ENCODE assay signal across 2 cellular contexts in the genomic region with DNA sequence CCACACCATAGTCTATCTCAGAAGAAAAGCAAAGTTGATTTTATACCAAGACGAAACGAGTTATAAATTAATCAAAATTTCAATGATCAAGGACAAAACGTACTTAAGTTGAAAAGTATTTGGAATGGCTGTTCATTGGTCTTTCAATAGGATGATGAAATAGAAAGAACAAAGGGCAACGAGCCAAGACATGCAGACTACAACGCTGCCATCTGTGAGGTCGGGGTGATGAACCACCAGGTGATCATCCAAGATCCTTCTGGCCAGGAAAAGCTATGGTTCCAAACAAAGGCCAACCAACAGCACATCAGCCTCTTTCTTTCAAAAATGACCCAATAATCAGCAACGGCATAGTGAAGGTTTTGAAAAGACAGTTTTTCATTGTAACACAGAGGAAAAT.
A peak's percentile ranks its signal among the peaks of the same experiment; 100 is the strongest.
TF ChIP-seq lines count a peak whose summit lies in the region.

No MANE protein-coding gene starts in this region.

TF ChIP-seq in K562, 482 proteins besides CTCF, POLR2A, EP300 and RAD21 (continues in another document):
- TF ChIP-seq KLF13 (tag; IDR thresholded peaks at IDR 0.05; ENCODE audit: borderline replicate concordance, low read depth) (no peak), GATAD2B (IDR thresholded peaks at IDR 0.05; ENCODE audit: borderline replicate concordance) (no peak), ATF7 (IDR thresholded peaks at IDR 0.05) (peak; percentile 30; the same call in 1 of the 2 replicates), ARID1B (IDR thresholded peaks at IDR 0.05) (peak; percentile 43; the same call in 1 of the 2 replicates), SOX6 (IDR thresholded peaks at IDR 0.05) (0 out of 2 replicates have a peak, but pooled peaks have one; percentile 17), PHTF2 (CRISPR knock-in tag; IDR thresholded peaks at IDR 0.05) (no peak), SMC3 (conservative IDR thresholded peaks at IDR 0.05; ENCODE audit: insufficient read depth, low read depth, low read length) (no peak), SMAD3 (CRISPR knock-in tag; conservative IDR thresholded peaks at IDR 0.05) (no peak), KHSRP (IDR thresholded peaks at IDR 0.05) (no peak), EWSR1 (IDR thresholded peaks at IDR 0.05; ENCODE audit: borderline replicate concordance, low read depth, partially characterized antibody) (no peak), CBX3 (IDR thresholded peaks at IDR 0.05; ENCODE audit: borderline replicate concordance in 1 of 2, low read length in 2 of 2) (0 out of 3 replicates have a peak, but pooled peaks of 1 of the 2 experiments have one; percentile 9), SNIP1 (IDR thresholded peaks at IDR 0.05; ENCODE audit: low read depth) (no peak)
- TF ChIP-seq, protein P1, sequence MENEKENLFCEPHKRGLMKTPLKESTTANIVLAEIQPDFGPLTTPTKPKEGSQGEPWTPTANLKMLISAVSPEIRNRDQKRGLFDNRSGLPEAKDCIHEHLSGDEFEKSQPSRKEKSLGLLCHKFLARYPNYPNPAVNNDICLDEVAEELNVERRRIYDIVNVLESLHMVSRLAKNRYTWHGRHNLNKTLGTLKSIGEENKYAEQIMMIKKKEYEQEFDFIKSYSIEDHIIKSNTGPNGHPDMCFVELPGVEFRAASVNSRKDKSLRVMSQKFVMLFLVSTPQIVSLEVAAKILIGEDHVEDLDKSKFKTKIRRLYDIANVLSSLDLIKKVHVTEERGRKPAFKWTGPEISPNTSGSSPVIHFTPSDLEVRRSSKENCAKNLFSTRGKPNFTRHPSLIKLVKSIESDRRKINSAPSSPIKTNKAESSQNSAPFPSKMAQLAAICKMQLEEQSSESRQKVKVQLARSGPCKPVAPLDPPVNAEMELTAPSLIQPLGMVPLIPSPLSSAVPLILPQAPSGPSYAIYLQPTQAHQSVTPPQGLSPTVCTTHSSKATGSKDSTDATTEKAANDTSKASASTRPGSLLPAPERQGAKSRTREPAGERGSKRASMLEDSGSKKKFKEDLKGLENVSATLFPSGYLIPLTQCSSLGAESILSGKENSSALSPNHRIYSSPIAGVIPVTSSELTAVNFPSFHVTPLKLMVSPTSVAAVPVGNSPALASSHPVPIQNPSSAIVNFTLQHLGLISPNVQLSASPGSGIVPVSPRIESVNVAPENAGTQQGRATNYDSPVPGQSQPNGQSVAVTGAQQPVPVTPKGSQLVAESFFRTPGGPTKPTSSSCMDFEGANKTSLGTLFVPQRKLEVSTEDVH (IDR thresholded peaks at IDR 0.05; ENCODE audit: low read depth, partially characterized antibody): no peak
- TF ChIP-seq, protein P2, sequence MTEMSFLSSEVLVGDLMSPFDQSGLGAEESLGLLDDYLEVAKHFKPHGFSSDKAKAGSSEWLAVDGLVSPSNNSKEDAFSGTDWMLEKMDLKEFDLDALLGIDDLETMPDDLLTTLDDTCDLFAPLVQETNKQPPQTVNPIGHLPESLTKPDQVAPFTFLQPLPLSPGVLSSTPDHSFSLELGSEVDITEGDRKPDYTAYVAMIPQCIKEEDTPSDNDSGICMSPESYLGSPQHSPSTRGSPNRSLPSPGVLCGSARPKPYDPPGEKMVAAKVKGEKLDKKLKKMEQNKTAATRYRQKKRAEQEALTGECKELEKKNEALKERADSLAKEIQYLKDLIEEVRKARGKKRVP (CRISPR knock-in tag; IDR thresholded peaks at IDR 0.05): peak; percentile 64; the same call in 1 of the 2 replicates
- TF ChIP-seq, protein P3, sequence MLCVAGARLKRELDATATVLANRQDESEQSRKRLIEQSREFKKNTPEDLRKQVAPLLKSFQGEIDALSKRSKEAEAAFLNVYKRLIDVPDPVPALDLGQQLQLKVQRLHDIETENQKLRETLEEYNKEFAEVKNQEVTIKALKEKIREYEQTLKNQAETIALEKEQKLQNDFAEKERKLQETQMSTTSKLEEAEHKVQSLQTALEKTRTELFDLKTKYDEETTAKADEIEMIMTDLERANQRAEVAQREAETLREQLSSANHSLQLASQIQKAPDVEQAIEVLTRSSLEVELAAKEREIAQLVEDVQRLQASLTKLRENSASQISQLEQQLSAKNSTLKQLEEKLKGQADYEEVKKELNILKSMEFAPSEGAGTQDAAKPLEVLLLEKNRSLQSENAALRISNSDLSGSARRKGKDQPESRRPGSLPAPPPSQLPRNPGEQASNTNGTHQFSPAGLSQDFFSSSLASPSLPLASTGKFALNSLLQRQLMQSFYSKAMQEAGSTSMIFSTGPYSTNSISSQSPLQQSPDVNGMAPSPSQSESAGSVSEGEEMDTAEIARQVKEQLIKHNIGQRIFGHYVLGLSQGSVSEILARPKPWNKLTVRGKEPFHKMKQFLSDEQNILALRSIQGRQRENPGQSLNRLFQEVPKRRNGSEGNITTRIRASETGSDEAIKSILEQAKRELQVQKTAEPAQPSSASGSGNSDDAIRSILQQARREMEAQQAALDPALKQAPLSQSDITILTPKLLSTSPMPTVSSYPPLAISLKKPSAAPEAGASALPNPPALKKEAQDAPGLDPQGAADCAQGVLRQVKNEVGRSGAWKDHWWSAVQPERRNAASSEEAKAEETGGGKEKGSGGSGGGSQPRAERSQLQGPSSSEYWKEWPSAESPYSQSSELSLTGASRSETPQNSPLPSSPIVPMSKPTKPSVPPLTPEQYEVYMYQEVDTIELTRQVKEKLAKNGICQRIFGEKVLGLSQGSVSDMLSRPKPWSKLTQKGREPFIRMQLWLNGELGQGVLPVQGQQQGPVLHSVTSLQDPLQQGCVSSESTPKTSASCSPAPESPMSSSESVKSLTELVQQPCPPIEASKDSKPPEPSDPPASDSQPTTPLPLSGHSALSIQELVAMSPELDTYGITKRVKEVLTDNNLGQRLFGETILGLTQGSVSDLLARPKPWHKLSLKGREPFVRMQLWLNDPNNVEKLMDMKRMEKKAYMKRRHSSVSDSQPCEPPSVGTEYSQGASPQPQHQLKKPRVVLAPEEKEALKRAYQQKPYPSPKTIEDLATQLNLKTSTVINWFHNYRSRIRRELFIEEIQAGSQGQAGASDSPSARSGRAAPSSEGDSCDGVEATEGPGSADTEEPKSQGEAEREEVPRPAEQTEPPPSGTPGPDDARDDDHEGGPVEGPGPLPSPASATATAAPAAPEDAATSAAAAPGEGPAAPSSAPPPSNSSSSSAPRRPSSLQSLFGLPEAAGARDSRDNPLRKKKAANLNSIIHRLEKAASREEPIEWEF (CRISPR knock-in tag; IDR thresholded peaks at IDR 0.05): no peak
- TF ChIP-seq, protein P4, sequence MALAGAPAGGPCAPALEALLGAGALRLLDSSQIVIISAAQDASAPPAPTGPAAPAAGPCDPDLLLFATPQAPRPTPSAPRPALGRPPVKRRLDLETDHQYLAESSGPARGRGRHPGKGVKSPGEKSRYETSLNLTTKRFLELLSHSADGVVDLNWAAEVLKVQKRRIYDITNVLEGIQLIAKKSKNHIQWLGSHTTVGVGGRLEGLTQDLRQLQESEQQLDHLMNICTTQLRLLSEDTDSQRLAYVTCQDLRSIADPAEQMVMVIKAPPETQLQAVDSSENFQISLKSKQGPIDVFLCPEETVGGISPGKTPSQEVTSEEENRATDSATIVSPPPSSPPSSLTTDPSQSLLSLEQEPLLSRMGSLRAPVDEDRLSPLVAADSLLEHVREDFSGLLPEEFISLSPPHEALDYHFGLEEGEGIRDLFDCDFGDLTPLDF (CRISPR knock-in tag; IDR thresholded peaks at IDR 0.05): no peak

TF ChIP-seq in HepG2, 621 proteins besides CTCF, POLR2A, EP300 and RAD21:
- TF ChIP-seq ZNF607 (CRISPR knock-in tag; IDR thresholded peaks at IDR 0.05; ENCODE audit: borderline replicate concordance) (no peak), ZSCAN25 (CRISPR knock-in tag; IDR thresholded peaks at IDR 0.05) (no peak), CEBPB (IDR thresholded peaks at IDR 0.05; ENCODE audit: borderline replicate concordance, low read depth, low read length) (0 out of 2 replicates have a peak, but pooled peaks have one; percentile 2), ZNF367 (CRISPR knock-in tag; IDR thresholded peaks at IDR 0.05; ENCODE audit: borderline replicate concordance) (no peak), SP1 (IDR thresholded peaks at IDR 0.05) (no peak), SP1 (CRISPR knock-in tag; IDR thresholded peaks at IDR 0.05) (no peak), ZNF598 (CRISPR knock-in tag; IDR thresholded peaks at IDR 0.05; ENCODE audit: borderline replicate concordance) (no peak), ZNF260 (CRISPR knock-in tag; IDR thresholded peaks at IDR 0.05; ENCODE audit: borderline replicate concordance, low read depth) (no peak), MAFF (IDR thresholded peaks at IDR 0.05; ENCODE audit: low read depth, low read length) (no peak)
TF ChIP-seq in HepG2: peak in this region for 1.
